In the genomic region with DNA sequence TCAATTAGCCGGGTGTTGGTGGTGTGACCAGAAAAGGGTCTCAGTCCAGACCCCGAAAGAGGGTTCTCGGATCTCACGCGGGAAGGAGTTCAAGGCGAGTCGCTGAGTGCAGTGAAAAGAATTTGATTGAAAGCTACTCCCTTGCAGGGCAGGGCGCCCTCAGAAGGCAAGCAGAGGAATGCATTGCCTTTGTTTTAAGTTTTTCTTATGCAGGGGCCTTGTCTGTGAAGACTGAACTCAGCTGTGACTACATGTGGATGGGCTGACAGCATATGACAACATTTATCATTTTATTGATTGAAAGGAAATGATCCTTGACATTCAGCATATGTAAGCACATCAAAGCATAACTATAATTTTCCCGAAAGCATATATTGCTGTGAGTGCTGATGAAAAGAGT, we compare ENCODE assay signal across 13 cellular contexts. TPM values are rescaled to one million over a fixed set of nuclear protein-coding genes. Genes with fewer than 3 reads are reported as not detected.
DNase-seq lines count a peak whose midpoint lies in the region; ATAC-seq and TF ChIP-seq lines count a peak whose summit lies in the region.
"Had no signal": no experiment of that assay in that cellular context is flagged by ENCODE, and none has a peak within 500 bp of the region (broad histone marks: within the 10 kb centered on the region; RNA-seq: fewer than 3 reads in every experiment).

No MANE protein-coding gene starts in this region.

- TF ChIP-seq EP300 in transverse colon (IDR thresholded peaks at IDR 0.05; ENCODE audit: low read depth): no peak

- no peak overlapping the region for H3K4me2 ChIP-seq in PC-3 (ENCODE audit: low read length)

- H3K79me2 ChIP-seq in PC-3 (ENCODE audit: low read length): no peaks in the 10 kb centered on the region
- H3K79me2 ChIP-seq: parathyroid adenoma had no signal

- no peak overlapping the region for H2AFZ ChIP-seq in PC-3 (ENCODE audit: low read length)
- H2AFZ ChIP-seq: parathyroid adenoma had no signal

- in situ Hi-C loops in transverse colon (cut with MboI; ENCODE audit: low pct_ligation_motif_present in 1 of 4, low pct_unique_long_range_greater_than_20kb in 1 of 4, low sequenced_read_pairs in 3 of 4): loop anchor here in 3 of 4 donors (5.0 kb wide), 2 partner anchors 58 to 68 kb away; a partner anchor contains a TSS

- no TSS peak for BruUV-seq in A673 (replicated peaks; lab: Mats Ljungman, UMichigan)
- BruUV-seq in PC-3 (replicated peaks; lab: Mats Ljungman, UMichigan): no TSS peak

- H3K9ac ChIP-seq in PC-3 (ENCODE audit: low read length) (no peak overlapping the region), iPS-20b (ENCODE audit: low read depth, low read length) (peak overlapping the region; percentile 39; the same call in 1 of the 2 replicates)
- H3K9ac ChIP-seq: parathyroid adenoma had no signal

- peak; percentile 53 for TF ChIP-seq CTCF in A673 (conservative IDR thresholded peaks at IDR 0.05; ENCODE audit: low read depth, low read length)
- peak; percentile 16 for TF ChIP-seq CTCF in GM10266 (IDR thresholded peaks at IDR 0.05; ENCODE audit: control insufficient read depth, insufficient read depth, low read depth, missing control alignments)
- TF ChIP-seq CTCF in PC-3 (conservative IDR thresholded peaks at IDR 0.05; ENCODE audit: low read depth, low read length): peak; percentile 54
- no peak for TF ChIP-seq CTCF in transverse colon (IDR thresholded peaks at IDR 0.05)

- ATAC-seq in PC-3 (no peak), HG02588 (IDR thresholded peaks at IDR 0.05; ENCODE audit: unreplicated experiment) (no peak), GM21526 (IDR thresholded peaks at IDR 0.05; ENCODE audit: low FRiP score, unreplicated experiment) (no peak)
- ATAC-seq: GM12878 had no signal

- H3K4me3 ChIP-seq in A673 (ENCODE audit: low read depth, low read length, poor library complexity, severe bottlenecking): no peak overlapping the region
- H3K4me3 ChIP-seq in PC-3 (ENCODE audit: low read length): no peak overlapping the region
- peak overlapping the region; percentile 38; the same call in 1 of the 2 replicates for H3K4me3 ChIP-seq in iPS-20b (ENCODE audit: low read length)
- H3K4me3 ChIP-seq in transverse colon: no peak overlapping the region
- H3K4me3 ChIP-seq: GM12878, stomach had no signal

- no peaks in the 10 kb centered on the region for H3F3A ChIP-seq in PC-3 (ENCODE audit: low read length, unreplicated experiment)

- CTCF ChIA-PET in A673 (lab: Charles Lee) (interaction anchor here (0.7 kb wide), 1 partner anchor 411 kb away, joined by 3 read pairs; no protein-coding TSS in a partner anchor), PC-3 (lab: Charles Lee) (no interaction called here)

- H4K20me1 ChIP-seq in PC-3 (ENCODE audit: low read length): no peaks in the 10 kb centered on the region

- no peaks in the 10 kb centered on the region for H3K9me2 ChIP-seq in PC-3 (replicated peaks; ENCODE audit: low read length)

- no peak for DNase-seq in A673 (ENCODE audit: low spot score)
- no peak for DNase-seq in GM10266 (ENCODE audit: extremely low spot score)
- DNase-seq in PC-3: no peak
- DNase-seq in transverse colon: no peak
- no peak for DNase-seq in NOMO-1 treated with dmso at 0.1 percent for 144 hours (lab: John Stamatoyannopoulos, UW; ENCODE audit: unreplicated experiment)
- DNase-seq: activated CD8-positive, alpha-beta memory T cell treated with anti-CD3 and anti-CD28 coated beads, Interleukin-2, amount 50 U/mL, for 48 hours; stomach had no signal

- H3K9me3 ChIP-seq in A673 (ENCODE audit: low read depth, low read length, poor library complexity, severe bottlenecking) (no peaks in the 10 kb centered on the region), PC-3 (ENCODE audit: low read length) (no peaks in the 10 kb centered on the region), iPS-20b (ENCODE audit: insufficient read depth, low read depth, low read length) (no peaks in the 10 kb centered on the region), transverse colon (no peaks in the 10 kb centered on the region)
- H3K9me3 ChIP-seq: stomach had no signal

- H3K4me1 ChIP-seq in A673 (ENCODE audit: insufficient read depth, low read length, poor library complexity, severe bottlenecking): no peaks in the 10 kb centered on the region
- H3K4me1 ChIP-seq in PC-3 (ENCODE audit: insufficient read depth, low read length): peaks cover under 1% of the 10 kb centered on the region; the same call in 1 of the 2 replicates
- H3K4me1 ChIP-seq in iPS-20b (ENCODE audit: insufficient read depth, low read length): peaks cover 16% of the 10 kb centered on the region
- no peaks in the 10 kb centered on the region for H3K4me1 ChIP-seq in transverse colon
- H3K4me1 ChIP-seq: parathyroid adenoma, stomach had no signal

- H3K36me3 ChIP-seq in A673 (ENCODE audit: insufficient read depth, low read length, poor library complexity, severe bottlenecking) (no peaks in the 10 kb centered on the region), PC-3 (ENCODE audit: low read depth, low read length) (no peaks in the 10 kb centered on the region), iPS-20b (ENCODE audit: insufficient read depth, low read depth, low read length) (no peaks in the 10 kb centered on the region), transverse colon (no peaks in the 10 kb centered on the region)
- H3K36me3 ChIP-seq: stomach had no signal

- intact Hi-C loops in A673 (cut with micrococcal nuclease; ENCODE audit: unreplicated experiment) (loop anchor here (10.0 kb wide), 2 partner anchors 295 to 925 kb away; a partner anchor contains a TSS), PC-3 (cut with micrococcal nuclease) (no loop called here), transverse colon (cut with DNase I; ENCODE audit: low total_unique reads) (loop anchor here (5.0 kb wide), 1 partner anchor 68 kb away; no protein-coding TSS in a partner anchor)

- POLR2A ChIA-PET in A673 (lab: Charles Lee; ENCODE audit: low non-redundant PET): no interaction called here
- POLR2A ChIA-PET in PC-3 (lab: Charles Lee; ENCODE audit: unreplicated experiment): no interaction called here

- 80 to 81% methylated on average over 9 of the region's 9 CpGs for WGBS in transverse colon (ENCODE audit: low coverage in 1 of 2), 2 donors

- H3K27me3 ChIP-seq in A673 (replicated peaks; ENCODE audit: insufficient read depth, low read depth, low read length, poor library complexity): no peaks in the 10 kb centered on the region
- no peaks in the 10 kb centered on the region for H3K27me3 ChIP-seq in PC-3 (ENCODE audit: low read length)
- H3K27me3 ChIP-seq in iPS-20b (ENCODE audit: insufficient read depth, low read length): peaks cover 36% of the 10 kb centered on the region
- peaks cover 4% of the 10 kb centered on the region for H3K27me3 ChIP-seq in transverse colon

- no peak overlapping the region for H3K27ac ChIP-seq in A673 (ENCODE audit: low read depth, low read length, poor library complexity, severe bottlenecking)
- no peak overlapping the region for H3K27ac ChIP-seq in PC-3 (ENCODE audit: low read length)
- no peak overlapping the region for H3K27ac ChIP-seq in iPS-20b (ENCODE audit: low read length)
- H3K27ac ChIP-seq in transverse colon: no peak overlapping the region
- H3K27ac ChIP-seq: parathyroid adenoma, stomach had no signal

- TF ChIP-seq POLR2A in transverse colon (IDR thresholded peaks at IDR 0.05): no peak

RNA-seq across cellular contexts. Expression of a gene that starts 11.8 kb away (rescaled TPM):
- total RNA-seq in A673 (2021) (not detected in 2 replicates), PC-3 (2014; rRNA removed) (0.07 TPM in 1 of 2 replicates, not detected in the other), transverse colon (under 1 TPM in 1 of 4 donors, not detected in 3; 0.14 TPM)
- total RNA-seq: GM12878, M059J, stomach had no signal

RNA-seq across cellular contexts. Expression of a gene that starts 30.2 kb away (rescaled TPM):
- total RNA-seq in A673 (2021) (not detected in 2 replicates), PC-3 (2014; rRNA removed) (0.29 and 0.36 TPM in 2 replicates), transverse colon (under 1 TPM in 2 of 4 donors, not detected in 2; 0.14 to 0.32 TPM)
- total RNA-seq: GM12878 had no signal

RNA-seq across cellular contexts. Expression of a gene that starts 59.7 kb away (rescaled TPM):
- 0.09 and 0.11 TPM in 2 replicates for total RNA-seq in A673 (2021)
- not detected in 2 replicates for total RNA-seq in PC-3 (2014; rRNA removed)
- not detected for total RNA-seq in transverse colon
- total RNA-seq: GM12878 had no signal

Comparison
In these comparisons a context has a peak if more than half of its experiments do, and no peak if none do; other contexts are left out.
1. CTCF ChIP-seq: peak in A673 (single experiment), GM10266 (single experiment) and PC-3 (single experiment); none in transverse colon (0 of 5).